20 cellular contexts compared by ENCODE assay signal in genomic region chr4:1978226-1978625, GRCh38.
"Had no signal": no experiment of that assay in that cellular context is flagged by ENCODE, and none has a peak within 500 bp of the region (broad histone marks: within the 10 kb centered on the region; RNA-seq: fewer than 3 reads in every experiment).

No MANE protein-coding gene starts in this region.

- H3K27me3 ChIP-seq: cardiac muscle cell, dorsolateral prefrontal cortex, hepatocyte, testis had no signal

- H3K4me1 Mint-ChIP-seq: activated B cell treated with CpG ODN at 0.5 μM for 24 hours; mesothelial cell of epicardium; stimulated activated memory B cell treated with anti-CD40 and anti-IgM and Interleukin-4, amounts not matched to agents 10 μg/mL and 1 μg/mL and 100 μg/mL, for 72 hours had no signal

- H3K27ac ChIP-seq: dorsolateral prefrontal cortex, epithelial cell of prostate, hepatocyte, testis had no signal

- DNase-seq: activated B cell treated with CpG ODN at 0.5 μM for 24 hours; activated CD4-positive, alpha-beta memory T cell treated with anti-CD3 and anti-CD28 coated beads, Interleukin-2, amount 10 ng/mL, durations not matched to agents 7 days and 5 days; activated CD4-positive, alpha-beta T cell treated with anti-CD3 and anti-CD28 coated beads for 48 hours; activated gamma-delta T cell treated with Interleukin-2 at 50 U/mL for 16 hours; activated naive CD8-positive, alpha-beta T cell treated with anti-CD3 and anti-CD28 coated beads for 36 hours; amniotic stem cell; foreskin fibroblast; left colon; stimulated activated CD4-positive, alpha-beta T cell treated with anti-CD3 and anti-CD28 coated beads, Interleukin-4, amount 100 ng/mL, for 24 hours had no signal

- H3K4me3 Mint-ChIP-seq: activated B cell treated with CpG ODN at 0.5 μM for 24 hours; activated CD4-positive, alpha-beta memory T cell treated with anti-CD3 and anti-CD28 coated beads, Interleukin-2, amount 10 ng/mL, durations not matched to agents 7 days and 5 days; activated naive CD8-positive, alpha-beta T cell treated with anti-CD3 and anti-CD28 coated beads for 36 hours; activated T-helper 1 cell treated with anti-CD3 and anti-CD28 coated beads, Interleukin-12 subunit alpha, Interleukin-12 subunit beta, Interleukin-2, Interleukin-4 antibody, amounts not matched to agents 30 ng/mL and 10 ng/mL and 1 ng/mL, durations not matched to agents 14 hours and 24 hours and 36 hours; mesothelial cell of epicardium; stimulated activated memory B cell treated with anti-CD40 and anti-IgM and Interleukin-4, amounts not matched to agents 10 μg/mL and 1 μg/mL and 100 μg/mL, for 72 hours had no signal

- H3K27me3 Mint-ChIP-seq: activated B cell treated with CpG ODN at 0.5 μM for 24 hours; activated CD4-positive, alpha-beta memory T cell treated with anti-CD3 and anti-CD28 coated beads, Interleukin-2, amount 10 ng/mL, durations not matched to agents 7 days and 5 days; activated naive CD8-positive, alpha-beta T cell treated with anti-CD3 and anti-CD28 coated beads for 36 hours; stimulated activated memory B cell treated with anti-CD40 and anti-IgM and Interleukin-4, amounts not matched to agents 10 μg/mL and 1 μg/mL and 100 μg/mL, for 72 hours had no signal

- H3K4me1 ChIP-seq: testis had no signal

- H3K9me3 Mint-ChIP-seq: activated B cell treated with CpG ODN at 0.5 μM for 24 hours; activated CD4-positive, alpha-beta memory T cell treated with anti-CD3 and anti-CD28 coated beads, Interleukin-2, amount 10 ng/mL, durations not matched to agents 7 days and 5 days; activated naive CD8-positive, alpha-beta T cell treated with anti-CD3 and anti-CD28 coated beads for 36 hours; activated T-helper 1 cell treated with anti-CD3 and anti-CD28 coated beads, Interleukin-12 subunit alpha, Interleukin-12 subunit beta, Interleukin-2, Interleukin-4 antibody, amounts not matched to agents 30 ng/mL and 10 ng/mL and 1 ng/mL, durations not matched to agents 14 hours and 24 hours and 36 hours; mesothelial cell of epicardium; stimulated activated memory B cell treated with anti-CD40 and anti-IgM and Interleukin-4, amounts not matched to agents 10 μg/mL and 1 μg/mL and 100 μg/mL, for 72 hours had no signal

- H3K9me3 ChIP-seq: testis had no signal

- H3K27ac Mint-ChIP-seq: activated B cell treated with CpG ODN at 0.5 μM for 24 hours; activated CD4-positive, alpha-beta memory T cell treated with anti-CD3 and anti-CD28 coated beads, Interleukin-2, amount 10 ng/mL, durations not matched to agents 7 days and 5 days; activated naive CD8-positive, alpha-beta T cell treated with anti-CD3 and anti-CD28 coated beads for 36 hours; activated T-helper 1 cell treated with anti-CD3 and anti-CD28 coated beads, Interleukin-12 subunit alpha, Interleukin-12 subunit beta, Interleukin-2, Interleukin-4 antibody, amounts not matched to agents 30 ng/mL and 10 ng/mL and 1 ng/mL, durations not matched to agents 14 hours and 24 hours and 36 hours; mesothelial cell of epicardium; stimulated activated memory B cell treated with anti-CD40 and anti-IgM and Interleukin-4, amounts not matched to agents 10 μg/mL and 1 μg/mL and 100 μg/mL, for 72 hours had no signal

- ATAC-seq: left colon; sciatic nerve; stimulated activated memory B cell treated with anti-CD40 and anti-IgM and Interleukin-4, amounts not matched to agents 10 μg/mL and 1 μg/mL and 100 μg/mL, for 72 hours had no signal

- H3K4me3 ChIP-seq: cardiac muscle cell, dorsolateral prefrontal cortex, hepatocyte, lung, smooth muscle cell had no signal
